Comparison of ENCODE assay signal across 9 cellular contexts in the genomic region with DNA sequence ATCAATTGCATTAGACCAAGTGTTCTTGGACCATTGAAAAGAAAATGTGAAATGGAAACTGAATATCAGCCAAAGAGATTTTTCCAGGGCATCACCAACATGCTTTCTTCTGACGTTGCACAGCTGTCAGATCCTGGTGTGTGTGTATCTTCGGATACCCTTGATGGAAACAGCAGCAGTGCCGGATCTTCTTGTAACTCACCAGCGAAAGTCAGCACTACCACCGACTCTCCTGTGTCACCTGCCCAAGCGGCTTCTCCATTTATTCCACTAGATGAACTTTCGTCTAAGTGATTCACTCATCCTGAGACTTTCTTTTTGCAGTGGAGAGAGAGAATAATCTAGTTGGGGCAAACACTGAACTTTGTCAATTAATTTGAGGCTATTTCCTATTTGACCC.
DNase-seq lines count a peak whose midpoint lies in the region; ATAC-seq and TF ChIP-seq lines count a peak whose summit lies in the region.
"Had no signal": no experiment of that assay in that cellular context is flagged by ENCODE, and none has a peak within 500 bp of the region (broad histone marks: within the 10 kb centered on the region; RNA-seq: fewer than 3 reads in every experiment).

No MANE protein-coding gene starts in this region.

- no peak for TF ChIP-seq CTCF in CD8-positive, alpha-beta T cell (IDR thresholded peaks at IDR 0.05)
- no peak for TF ChIP-seq CTCF in neural progenitor cell (IDR thresholded peaks at IDR 0.05)

- H3F3A ChIP-seq in neural progenitor cell (ENCODE audit: low read depth) = peaks cover 4% of the 10 kb centered on the region

- H3K4me1 Mint-ChIP-seq in CD8-positive, alpha-beta T cell (ENCODE audit: low read depth) = peaks cover 12% of the 10 kb centered on the region
- peaks cover 11% of the 10 kb centered on the region for H3K4me1 Mint-ChIP-seq in neural progenitor cell

- peak overlapping the region; percentile 77 for H3K9ac ChIP-seq in Karpas-422 (ENCODE audit: low read length)
- peak overlapping the region; percentile 88 for H3K9ac ChIP-seq in neural progenitor cell

- H4K20me1 ChIP-seq in Karpas-422 (ENCODE audit: insufficient read depth, low read depth, low read length) (peaks cover 30% of the 10 kb centered on the region), neural progenitor cell (ENCODE audit: low read depth) (peaks cover 30% of the 10 kb centered on the region)

- no peaks in the 10 kb centered on the region for H3K9me3 ChIP-seq in CD8-positive, alpha-beta T cell (ENCODE audit: low read length)
- no peaks in the 10 kb centered on the region for H3K9me3 ChIP-seq in Karpas-422 (ENCODE audit: low read length)
- H3K9me3 ChIP-seq in neural progenitor cell (ENCODE audit: low read depth) = no peaks in the 10 kb centered on the region

- CTCF ChIA-PET in CD8-positive, alpha-beta T cell (lab: Charles Lee) = interaction anchor here (1.2 kb wide), 1 partner anchor 22 kb away, joined by 3 read pairs; no protein-coding TSS in a partner anchor

- H3K4me1 ChIP-seq in CD8-positive, alpha-beta T cell (ENCODE audit: insufficient read depth, low read length) = peaks cover 50% of the 10 kb centered on the region
- peaks cover 26% of the 10 kb centered on the region for H3K4me1 ChIP-seq in Karpas-422 (ENCODE audit: low read length)
- peaks cover 26% of the 10 kb centered on the region for H3K4me1 ChIP-seq in neural progenitor cell

- H3K4me3 Mint-ChIP-seq in CD8-positive, alpha-beta T cell = no peak overlapping the region
- no peak overlapping the region for H3K4me3 Mint-ChIP-seq in neural progenitor cell

- no peaks in the 10 kb centered on the region for H3K9me2 ChIP-seq in Karpas-422 (replicated peaks; ENCODE audit: insufficient read depth, low read length)

- POLR2A ChIA-PET in CD8-positive, alpha-beta T cell (lab: Charles Lee) = no interaction called here

- H3K36me3 Mint-ChIP-seq in CD8-positive, alpha-beta T cell = no peaks in the 10 kb centered on the region
- no peaks in the 10 kb centered on the region for H3K36me3 Mint-ChIP-seq in neural progenitor cell

- intact Hi-C loops in CD8-positive, alpha-beta T cell (cut with DNase I, micrococcal nuclease) = loop anchor here (1.0 to 10.0 kb wide), 5 partner anchors 64 to 1477 kb away; partner anchors contain the start of genes FXN (in 1 of the 2), PTAR1 (in 1 of the 2) and SMC5 (in 1 of the 2)

- peaks cover 13% of the 10 kb centered on the region for H3K79me2 ChIP-seq in Karpas-422 (ENCODE audit: low read length)
- peaks cover 29% of the 10 kb centered on the region for H3K79me2 ChIP-seq in neural progenitor cell (ENCODE audit: low read depth)

- no peaks in the 10 kb centered on the region for H3K9me3 Mint-ChIP-seq in CD8-positive, alpha-beta T cell
- no peaks in the 10 kb centered on the region for H3K9me3 Mint-ChIP-seq in neural progenitor cell
- H3K9me3 Mint-ChIP-seq: nephron had no signal

- peak overlapping the region; percentile 80 for H3K4me3 ChIP-seq in CD8-positive, alpha-beta T cell (ENCODE audit: low read depth, low read length)
- H3K4me3 ChIP-seq in Karpas-422 (ENCODE audit: low read length) (peak overlapping the region; percentile 96), neural progenitor cell (peak overlapping the region; percentile 67)

- peak overlapping the region; percentile 92 for H3K27ac ChIP-seq in CD8-positive, alpha-beta T cell (ENCODE audit: low read depth, low read length)
- H3K27ac ChIP-seq in Karpas-422 (ENCODE audit: low read length) (no peak overlapping the region), neural progenitor cell (no peak overlapping the region)

- no peak for DNase-seq in CD8-positive, alpha-beta T cell
- DNase-seq in Karpas-422 (no peak), dermis blood vessel endothelial cell (peak; percentile 18), neural progenitor cell (ENCODE audit: low spot score) (peak; percentile 33), DMS79 treated with DMSO at 0.1 percent for 48 hours (lab: John Stamatoyannopoulos, UW) (no peak), medulla oblongata (ENCODE audit: extremely low spot score) (no peak)
- no peak for DNase-seq in NK-92 treated with Interleukin-12 subunit alpha and Interleukin-12 subunit beta, amount 100 ng/mL, for 24 hours (lab: John Stamatoyannopoulos, UW)

- H2AFZ ChIP-seq in Karpas-422 (ENCODE audit: low read length) (no peak overlapping the region), neural progenitor cell (replicated peaks) (no peak overlapping the region)

- no peak for ATAC-seq in CD8-positive, alpha-beta T cell
- ATAC-seq in HG03045 (IDR thresholded peaks at IDR 0.05; ENCODE audit: unreplicated experiment) = no peak

- H3K36me3 ChIP-seq in CD8-positive, alpha-beta T cell (ENCODE audit: insufficient read depth, low read length) = no peaks in the 10 kb centered on the region
- H3K36me3 ChIP-seq in Karpas-422 (ENCODE audit: insufficient read depth, low read length) (no peaks in the 10 kb centered on the region), neural progenitor cell (no peaks in the 10 kb centered on the region)

- H3K27me3 ChIP-seq in CD8-positive, alpha-beta T cell (ENCODE audit: insufficient read depth, low read length) = no peaks in the 10 kb centered on the region
- H3K27me3 ChIP-seq in Karpas-422 (ENCODE audit: low read length) (no peaks in the 10 kb centered on the region), neural progenitor cell (no peaks in the 10 kb centered on the region)

- H3K27ac Mint-ChIP-seq in CD8-positive, alpha-beta T cell = no peak overlapping the region
- H3K27ac Mint-ChIP-seq in neural progenitor cell = no peak overlapping the region
- H3K27ac Mint-ChIP-seq: nephron had no signal

- no peaks in the 10 kb centered on the region for H3K27me3 Mint-ChIP-seq in CD8-positive, alpha-beta T cell (ENCODE audit: low read depth)
- H3K27me3 Mint-ChIP-seq in neural progenitor cell (ENCODE audit: insufficient read depth, low read depth) = no peaks in the 10 kb centered on the region

- H3K4me2 ChIP-seq in Karpas-422 (ENCODE audit: low read depth, low read length, poor library complexity, severe bottlenecking) (peak overlapping the region; percentile 81), neural progenitor cell (peak overlapping the region; percentile 95)

Comparison
In these comparisons a context has a peak if more than half of its experiments do, and no peak if none do; other contexts are left out.
1. DNase-seq: peak in dermis blood vessel endothelial cell (single experiment) and neural progenitor cell (single experiment); none in CD8-positive, alpha-beta T cell (0 of 7), Karpas-422 (single experiment), DMS79 treated with DMSO at 0.1 percent for 48 hours (single experiment), medulla oblongata (single experiment) and NK-92 treated with Interleukin-12 subunit alpha and Interleukin-12 subunit beta, amount 100 ng/mL, for 24 hours (single experiment).
2. Peak in every context shown above with its lines, with median percentiles within 50 percentile points of each other: H3K4me3 ChIP-seq.